Comparison of ENCODE assay signal across 26 cellular contexts in the genomic region with DNA sequence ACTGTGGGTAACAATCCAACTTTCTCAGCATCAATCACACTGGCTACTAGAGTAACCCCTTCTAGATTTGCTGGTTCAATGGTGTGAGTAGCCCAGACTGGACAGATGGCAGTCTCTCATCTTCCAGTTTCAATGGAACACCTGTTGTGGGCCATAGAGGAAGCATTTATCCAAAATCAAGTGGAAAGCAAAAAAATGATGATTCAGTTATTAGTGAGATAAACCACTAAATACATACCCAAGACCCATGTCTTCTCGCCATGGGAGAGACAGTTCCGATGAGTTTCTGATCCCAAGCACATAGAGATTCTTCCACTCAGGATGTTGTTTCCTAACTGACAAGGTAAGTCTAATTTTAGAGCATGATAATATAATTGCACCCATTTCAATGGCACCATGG.
"Had no signal": no experiment of that assay in that cellular context is flagged by ENCODE, and none has a peak within 500 bp of the region (broad histone marks: within the 10 kb centered on the region; RNA-seq: fewer than 3 reads in every experiment).

No MANE protein-coding gene starts in this region.

- H3K27ac ChIP-seq: colonic mucosa, epithelial cell of prostate, esophagus squamous epithelium, gastrocnemius medialis, heart right ventricle, left lung, lower lobe of right lung had no signal

- ATAC-seq: effector memory CD8-positive, alpha-beta T cell; esophagus mucosa; gastrocnemius medialis; heart right ventricle; left cardiac atrium; left lung; left ventricle myocardium superior; lower lobe of right lung; mucosa of descending colon had no signal

- H3K9me3 ChIP-seq: colonic mucosa, esophagus squamous epithelium, gastrocnemius medialis, left lung, lower lobe of right lung, mucosa of descending colon had no signal

- H3K4me3 ChIP-seq: colonic mucosa, esophagus squamous epithelium, gastrocnemius medialis, heart right ventricle, left lung, lower lobe of right lung, mucosa of descending colon had no signal

- FAIRE-seq: endometrium, islet of Langerhans, keratinocyte had no signal

- H3K27me3 ChIP-seq: colonic mucosa, esophagus squamous epithelium, gastrocnemius medialis, left lung had no signal

- H3K36me3 ChIP-seq: colonic mucosa, esophagus squamous epithelium, gastrocnemius medialis, heart right ventricle, left lung, lower lobe of right lung had no signal

- DNase-seq: colonic mucosa; cortex of kidney; effector CD8-positive, alpha-beta T cell; effector memory CD8-positive, alpha-beta T cell; endodermal cell; erythroblast; esophagus squamous epithelium; foreskin fibroblast; foreskin melanocyte; gastrocnemius medialis; glutamatergic neuron; head of caudate nucleus; heart right ventricle; hippocampal formation; left cardiac atrium; left lung; left ventricle myocardium superior; lower lobe of right lung; mesenchymal stem cell; mucosa of descending colon; naive B cell had no signal

- H3K4me1 ChIP-seq: colonic mucosa, esophagus squamous epithelium, heart right ventricle, left lung, lower lobe of right lung had no signal
